ENCODE assay signal across 34 cellular contexts in genomic region chr9:13673348-13673747, GRCh38.
"Had no signal": no experiment of that assay in that cellular context is flagged by ENCODE, and none has a peak within 500 bp of the region (broad histone marks: within the 10 kb centered on the region; RNA-seq: fewer than 3 reads in every experiment).

No MANE protein-coding gene starts in this region.

- ATAC-seq: activated naive CD4-positive, alpha-beta T cell treated with anti-CD3 and anti-CD28 coated beads, Interleukin-2, amount 50 U/mL, for 72 hours; activated naive CD8-positive, alpha-beta T cell treated with anti-CD3 and anti-CD28 coated beads, Interleukin-2, amount 50 U/mL, for 24 hours; activated T-cell treated with anti-CD3 and anti-CD28 coated beads, Interleukin-2, amount 50 U/mL, for 4 hours; activated T-cell treated with anti-CD3 and anti-CD28 coated beads, Interleukin-2, amount 50 U/mL, for 72 hours; activated T-helper 17 cell treated with anti-CD3 and anti-CD28 coated beads, Interleukin-2, amount 50 U/mL, for 72 hours; body of pancreas had no signal

- FAIRE-seq: astrocyte, bronchial epithelial cell had no signal

- H3K9me3 ChIP-seq: adrenal gland had no signal

- H3K27ac ChIP-seq: adrenal gland, ascending aorta, body of pancreas, brain microvascular endothelial cell, breast epithelium, cardiac muscle cell had no signal

- DNase-seq: activated effector memory CD4-positive, alpha-beta T cell treated with anti-CD3 and anti-CD28 coated beads, Interleukin-2, amount 50 U/mL, for 16 hours; activated effector memory CD4-positive, alpha-beta T cell treated with Interleukin-2 at 50 U/mL for 16 hours; activated gamma-delta T cell; activated gamma-delta T cell treated with Interleukin-2 at 50 U/mL for 16 hours; activated naive CD4-positive, alpha-beta T cell; activated naive CD4-positive, alpha-beta T cell treated with anti-CD3 and anti-CD28 coated beads for 36 hours; activated naive CD4-positive, alpha-beta T cell treated with anti-CD3 and anti-CD28 coated beads, Interleukin-2, amount 10 ng/mL, durations not matched to agents 7 days and 5 days; activated naive CD4-positive, alpha-beta T cell treated with anti-CD3 and anti-CD28 coated beads, Interleukin-2, amount 50 U/mL, for 16 hours; activated naive CD4-positive, alpha-beta T cell treated with Interleukin-2 at 50 U/mL for 16 hours; activated naive CD8-positive, alpha-beta T cell treated with anti-CD3 and anti-CD28 coated beads for 36 hours; activated naive CD8-positive, alpha-beta T cell treated with anti-CD3 and anti-CD28 coated beads, Interleukin-2, amount 10 ng/mL, durations not matched to agents 7 days and 5 days; activated naive CD8-positive, alpha-beta T cell treated with anti-CD3 and anti-CD28 coated beads, Interleukin-2, amount 50 U/mL, for 24 hours; activated T-cell treated with anti-CD3 and anti-CD28 coated beads, Interleukin-2, amount 50 U/mL, for 1 hour; activated T-cell treated with anti-CD3 and anti-CD28 coated beads, Interleukin-2, amount 50 U/mL, for 24 hours; activated T-cell treated with anti-CD3 and anti-CD28 coated beads, Interleukin-2, amount 50 U/mL, for 4 hours; activated T-cell treated with anti-CD3 and anti-CD28 coated beads, Interleukin-2, amount 50 U/mL, for 48 hours; activated T-cell treated with anti-CD3 and anti-CD28 coated beads, Interleukin-2, amount 50 U/mL, for 72 hours; adrenal gland; amniotic stem cell; amygdala; anterior cingulate cortex; aorta; body of pancreas; brain microvascular endothelial cell; caudate nucleus; central memory CD4-positive, alpha-beta T cell; cerebellar nuclear complex had no signal

- H3K36me3 ChIP-seq: adrenal gland, ascending aorta, brain microvascular endothelial cell, breast epithelium, cardiac muscle cell had no signal

- H3K4me1 ChIP-seq: adrenal gland, ascending aorta, body of pancreas, breast epithelium had no signal

- H3K4me3 ChIP-seq: adrenal gland, ascending aorta, body of pancreas, breast epithelium, cardiac muscle cell had no signal

- H3K27me3 ChIP-seq: adrenal gland, ascending aorta, body of pancreas, brain microvascular endothelial cell, breast epithelium, cardiac muscle cell had no signal
